In the genomic region with DNA sequence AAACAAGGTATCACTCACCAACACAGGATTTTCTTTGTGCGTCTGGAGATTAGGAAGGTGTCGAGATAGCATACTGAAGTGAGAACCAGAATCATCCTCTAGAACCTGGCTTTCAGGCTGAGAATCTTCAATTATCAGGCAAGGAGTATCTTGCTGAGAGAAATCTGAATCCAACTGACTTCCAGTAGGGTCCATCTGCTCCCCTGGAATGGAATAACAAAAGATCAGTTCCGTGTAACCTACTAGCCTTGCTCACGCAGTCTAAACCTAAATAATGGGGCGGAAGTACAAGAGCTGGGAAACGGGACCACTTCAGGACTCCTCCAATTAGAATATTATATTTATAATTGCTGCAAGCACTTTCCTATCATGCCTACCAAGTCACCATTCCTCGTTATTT, we compare ENCODE assay signal across 8 cellular contexts. TPM values are rescaled to one million over a fixed set of nuclear protein-coding genes. Genes with fewer than 3 reads are reported as not detected.
A peak's percentile ranks its signal among the peaks of the same experiment; 100 is the strongest.
DNase-seq lines count a peak whose midpoint lies in the region; ATAC-seq and TF ChIP-seq lines count a peak whose summit lies in the region.

No MANE protein-coding gene starts in this region.

- H3K27ac ChIP-seq in Peyer's patch (peak overlapping the region; percentile 66 to 85 (median 81)), esophagus muscularis mucosa (replicated peaks in 1 of 4) (peak overlapping the region; percentile 79 to 92 (median 90)), prostate gland (peak overlapping the region; percentile 87)

- H3K27me3 ChIP-seq in Peyer's patch, result no peaks in the 10 kb centered on the region
- H3K27me3 ChIP-seq in esophagus muscularis mucosa, result no peaks in the 10 kb centered on the region
- H3K27me3 ChIP-seq in prostate gland (replicated peaks; ENCODE audit: insufficient read depth), result no peaks in the 10 kb centered on the region

- H3K36me3 ChIP-seq in Peyer's patch, result peaks cover 0 to 4% (median 0%) of the 10 kb centered on the region in 3 donors
- peaks cover 0 to 33% (median 22%) of the 10 kb centered on the region in 4 donors for H3K36me3 ChIP-seq in esophagus muscularis mucosa
- H3K36me3 ChIP-seq in prostate gland, result no peaks in the 10 kb centered on the region

- 9% methylated on average over 7 of the region's 7 CpGs for WGBS in esophagus muscularis mucosa
- 7% methylated on average over 7 of the region's 7 CpGs for WGBS in prostate gland

- H3K4me3 ChIP-seq in GM12865 (ENCODE audit: low read depth, low read length) (peak overlapping the region; percentile 98), Peyer's patch (peak overlapping the region; percentile 77 to 96 (median 84)), esophagus muscularis mucosa (peak overlapping the region; percentile 70 to 98 (median 86)), prostate gland (peak overlapping the region; percentile 62 to 84)

- DNase-seq in GM12865 (ENCODE audit: low read depth), result no peak
- DNase-seq in Peyer's patch, result no peak
- DNase-seq in esophagus muscularis mucosa (ENCODE audit: extremely low spot score), result no peak
- no peak for DNase-seq in prostate gland (ENCODE audit: low spot score)
- no peak for DNase-seq in globus pallidus (ENCODE audit: low spot score)

- TF ChIP-seq CTCF in GM12865 (IDR thresholded peaks at IDR 0.05; ENCODE audit: insufficient read depth, low read depth, low read length, missing control alignments) (no peak), Peyer's patch (IDR thresholded peaks at IDR 0.05) (no peak), esophagus muscularis mucosa (IDR thresholded peaks at IDR 0.05) (no peak), prostate gland (IDR thresholded peaks at IDR 0.05) (no peak)

- H3K4me1 ChIP-seq in Peyer's patch (peaks cover 0 to 11% (median 2%) of the 10 kb centered on the region in 4 donors), esophagus muscularis mucosa (peaks cover 24 to 48% (median 28%) of the 10 kb centered on the region in 4 donors), prostate gland (replicated peaks) (no peaks in the 10 kb centered on the region)

- no peak for TF ChIP-seq EP300 in esophagus muscularis mucosa (IDR thresholded peaks at IDR 0.05)

- intact Hi-C loops in esophagus muscularis mucosa (cut with DNase I) (no loop called here), prostate gland (cut with DNase I) (no loop called here)

- no peak for ATAC-seq in HG02678 (IDR thresholded peaks at IDR 0.05; ENCODE audit: unreplicated experiment)
- no peak for ATAC-seq in HG02884 (IDR thresholded peaks at IDR 0.05; ENCODE audit: unreplicated experiment)
- no peak for ATAC-seq in GM21786 (IDR thresholded peaks at IDR 0.05; ENCODE audit: unreplicated experiment)

- H3K9me3 ChIP-seq in Peyer's patch, result no peaks in the 10 kb centered on the region
- no peaks in the 10 kb centered on the region for H3K9me3 ChIP-seq in esophagus muscularis mucosa
- no peaks in the 10 kb centered on the region for H3K9me3 ChIP-seq in prostate gland

- TF ChIP-seq POLR2A in Peyer's patch (IDR thresholded peaks at IDR 0.05), result no peak
- TF ChIP-seq POLR2A in esophagus muscularis mucosa (IDR thresholded peaks at IDR 0.05; ENCODE audit: low read depth), result no peak
- TF ChIP-seq POLR2A in prostate gland (IDR thresholded peaks at IDR 0.05), result no peak

RNA-seq across cellular contexts. Expression of a gene that starts 0.7 kb away (rescaled TPM):
- 100 to 1,000 TPM in 1 of 4 donors, 10 to 100 TPM in 2, 1 to 10 TPM in 1; 9.3 to 163 (median 24.6) TPM for total RNA-seq in Peyer's patch
- total RNA-seq in esophagus muscularis mucosa, result 10 to 100 TPM; 24.7 to 29.9 (median 27.0) TPM
- total RNA-seq in prostate gland, result 10 to 100 TPM; 36.3 to 73.6 TPM

RNA-seq across cellular contexts. Expression of a gene that starts 25.1 kb away (rescaled TPM):
- total RNA-seq in Peyer's patch, result 10 to 100 TPM in 1 of 4 donors, 1 to 10 TPM in 3; 1.2 to 14.9 (median 4.4) TPM
- 10 to 100 TPM; 30.0 to 59.5 (median 37.4) TPM for total RNA-seq in esophagus muscularis mucosa
- total RNA-seq in prostate gland, result 10 to 100 TPM in 1 of 2 donors, 1 to 10 TPM in 1; 6.2 to 21.9 TPM
